In genomic region chr6:42453027-42453648, GRCh38 we compare ENCODE assay signal across 1 cellular context.
TF ChIP-seq lines count a peak whose summit lies in the region.

No MANE protein-coding gene starts in this region.

TF ChIP-seq in HepG2, 621 proteins besides CTCF, POLR2A, EP300 and RAD21 (continued from another document):
- no peak for TF ChIP-seq SNAPC4 (CRISPR knock-in tag; IDR thresholded peaks at IDR 0.05)
- TF ChIP-seq ZNF136 (CRISPR knock-in tag; IDR thresholded peaks at IDR 0.05; ENCODE audit: low read depth) = no peak
- no peak for TF ChIP-seq HOXA3 (CRISPR knock-in tag; IDR thresholded peaks at IDR 0.05)
- TF ChIP-seq ZSCAN20 (CRISPR knock-in tag; IDR thresholded peaks at IDR 0.05; ENCODE audit: borderline replicate concordance) = no peak
- TF ChIP-seq ZNF547 (CRISPR knock-in tag; IDR thresholded peaks at IDR 0.05) = no peak
- no peak for TF ChIP-seq ZNF75D (CRISPR knock-in tag; IDR thresholded peaks at IDR 0.05; ENCODE audit: borderline replicate concordance)
- TF ChIP-seq ZNF678 (CRISPR knock-in tag; IDR thresholded peaks at IDR 0.05) = no peak
- no peak for TF ChIP-seq ZBTB7A (CRISPR knock-in tag; IDR thresholded peaks at IDR 0.05)
- TF ChIP-seq TCF7 (IDR thresholded peaks at IDR 0.05; ENCODE audit: low read depth) = no peak
- TF ChIP-seq HMG20A (CRISPR knock-in tag; IDR thresholded peaks at IDR 0.05; ENCODE audit: borderline replicate concordance) = no peak
- peak; percentile 96 for TF ChIP-seq UBTF (CRISPR knock-in tag; IDR thresholded peaks at IDR 0.05)
- 0 out of 2 replicates have a peak, but pooled peaks have one; percentile 15 for TF ChIP-seq POGZ (CRISPR knock-in tag; IDR thresholded peaks at IDR 0.05)
- no peak for TF ChIP-seq SSRP1 (CRISPR knock-in tag; IDR thresholded peaks at IDR 0.05)
- TF ChIP-seq ZBTB7B (CRISPR knock-in tag; IDR thresholded peaks at IDR 0.05) = no peak
- TF ChIP-seq ZNF263 (CRISPR knock-in tag; IDR thresholded peaks at IDR 0.05) = no peak
- no peak for TF ChIP-seq ZNF282 (IDR thresholded peaks at IDR 0.05; ENCODE audit: partially characterized antibody)
- TF ChIP-seq ZNF766 (CRISPR knock-in tag; IDR thresholded peaks at IDR 0.05; ENCODE audit: borderline replicate concordance) = no peak
- 0 out of 2 replicates have a peak, but pooled peaks have one; percentile 21 for TF ChIP-seq MTF2 (CRISPR knock-in tag; IDR thresholded peaks at IDR 0.05; ENCODE audit: borderline replicate concordance)
- TF ChIP-seq PHF21A (CRISPR knock-in tag; IDR thresholded peaks at IDR 0.05) = no peak
- TF ChIP-seq ZNF496 (CRISPR knock-in tag; IDR thresholded peaks at IDR 0.05; ENCODE audit: insufficient replicate concordance) = no peak
- TF ChIP-seq PLRG1 (conservative IDR thresholded peaks at IDR 0.05) = no peak
TF ChIP-seq in HepG2: peak in this region for 31.
